In the genomic region with DNA sequence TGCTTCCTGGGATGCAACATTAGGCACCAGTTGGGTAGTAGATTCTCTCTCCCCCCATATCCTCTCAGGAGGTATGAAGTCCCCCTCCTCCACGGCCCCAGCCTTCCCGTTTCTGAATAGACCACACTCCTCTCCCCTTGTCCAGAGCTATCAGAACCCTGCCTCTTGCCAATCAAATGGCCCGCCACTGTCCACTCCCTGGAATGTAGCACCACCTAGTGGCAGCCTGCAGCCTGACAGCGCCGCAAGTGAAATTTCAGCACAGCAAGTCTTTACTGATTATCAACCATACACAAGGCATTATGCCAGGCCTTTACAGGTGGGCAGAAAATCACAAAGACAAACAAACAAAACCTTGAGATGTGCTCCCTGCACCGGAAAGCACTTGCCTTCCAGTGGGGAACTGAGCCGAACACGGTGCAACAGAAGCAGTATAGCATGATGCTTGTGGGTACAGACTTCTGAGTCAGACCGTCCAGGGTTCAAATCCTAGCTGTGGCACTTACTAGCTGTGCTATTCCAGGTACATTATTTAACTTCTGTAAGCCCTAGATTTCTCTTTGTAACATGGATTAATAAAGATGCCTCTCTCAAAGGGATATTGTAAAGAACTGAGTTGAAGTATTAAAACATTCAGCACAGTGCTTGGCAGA, we compare ENCODE assay signal across 8 cellular contexts.
DNase-seq lines count a peak whose midpoint lies in the region; ATAC-seq and TF ChIP-seq lines count a peak whose summit lies in the region.

No MANE protein-coding gene starts in this region.

- no peak for ATAC-seq in GM18519 (IDR thresholded peaks at IDR 0.05; ENCODE audit: low FRiP score, unreplicated experiment)

- no TSS peak for BruUV-seq in Caco-2 (replicated peaks; lab: Mats Ljungman, UMichigan)

- no peak overlapping the region for H3K27ac Mint-ChIP-seq in Caco-2 (ENCODE audit: unreplicated experiment)
- no peak overlapping the region for H3K27ac Mint-ChIP-seq in nephron progenitor cell

- intact Hi-C loops in Caco-2 (cut with micrococcal nuclease; ENCODE audit: unreplicated experiment): loop anchor here (5.0 kb wide), 1 partner anchor 654 kb away; no protein-coding TSS in a partner anchor
- intact Hi-C loops in esophagus squamous epithelium (cut with DNase I): no loop called here
- intact Hi-C loops in transverse colon (cut with DNase I; ENCODE audit: low total_unique reads): no loop called here

- H3K4me1 Mint-ChIP-seq in Caco-2 (ENCODE audit: low read depth, unreplicated experiment): no peaks in the 10 kb centered on the region
- H3K4me1 Mint-ChIP-seq in nephron progenitor cell: no peaks in the 10 kb centered on the region

- POLR2A ChIA-PET in Caco-2 (lab: Charles Lee) (no interaction called here), HEK293 (lab: Yijun Ruan, JAX) (no interaction called here)

- no peak overlapping the region for H3K4me3 ChIP-seq in Caco-2 (ENCODE audit: low read depth, low read length)
- no peak overlapping the region for H3K4me3 ChIP-seq in HEK293 (ENCODE audit: low read depth, low read length)
- no peak overlapping the region for H3K4me3 ChIP-seq in esophagus squamous epithelium
- no peak overlapping the region for H3K4me3 ChIP-seq in transverse colon

- TF ChIP-seq EP300 in transverse colon (IDR thresholded peaks at IDR 0.05; ENCODE audit: low read depth): no peak

- H3K9me3 Mint-ChIP-seq in Caco-2 (ENCODE audit: unreplicated experiment) (peaks cover 9% of the 10 kb centered on the region), nephron progenitor cell (peaks cover 31% of the 10 kb centered on the region)

- CTCF ChIA-PET in Caco-2 (lab: Charles Lee): no interaction called here
- CTCF ChIA-PET in HEK293 (lab: Yijun Ruan, JAX): interaction anchor here (0.6 to 4.1 kb wide), 39 partner anchors 10 to 1607 kb away, joined by 3 to 68 read pairs (median 4); no protein-coding TSS in a partner anchor

- H3K4me1 ChIP-seq in Caco-2 (no peaks in the 10 kb centered on the region), HEK293 (ENCODE audit: control insufficient read depth, insufficient read depth, low read length) (no peaks in the 10 kb centered on the region), esophagus squamous epithelium (no peaks in the 10 kb centered on the region), transverse colon (no peaks in the 10 kb centered on the region)

- H3K27me3 ChIP-seq in Caco-2 (replicated peaks; ENCODE audit: control insufficient read depth, insufficient read depth, low read length) (no peaks in the 10 kb centered on the region), esophagus squamous epithelium (peaks cover 0 to 43% (median 0%) of the 10 kb centered on the region in 4 donors), transverse colon (peaks cover 31% of the 10 kb centered on the region)

- peak; percentile 39 to 53 for DNase-seq in Caco-2
- peak; percentile 19 to 70 for DNase-seq in NCI-H526 (lab: John Stamatoyannopoulos, UW)
- peak; percentile 75 for DNase-seq in activated CD8-positive, alpha-beta memory T cell treated with anti-CD3 and anti-CD28 coated beads for 24 hours
- DNase-seq in esophagus squamous epithelium (lab: John Stamatoyannopoulos, UW): no peak
- DNase-seq in nephron progenitor cell: peak; percentile 84
- peak; percentile 63 for DNase-seq in transverse colon

- H3K36me3 ChIP-seq in Caco-2 (ENCODE audit: control insufficient read depth, insufficient read depth, low read length): no peaks in the 10 kb centered on the region
- no peaks in the 10 kb centered on the region; a peak in 1 of 3 replicates for H3K36me3 ChIP-seq in HEK293 (ENCODE audit: control insufficient read depth in 2 of 2, insufficient read depth in 1 of 2, low read length in 2 of 2)
- H3K36me3 ChIP-seq in esophagus squamous epithelium: no peaks in the 10 kb centered on the region
- H3K36me3 ChIP-seq in transverse colon: no peaks in the 10 kb centered on the region

- H3K9me3 ChIP-seq in Caco-2 (no peaks in the 10 kb centered on the region), HEK293 (ENCODE audit: control insufficient read depth, insufficient read depth, low read depth, low read length) (no peaks in the 10 kb centered on the region), esophagus squamous epithelium (peaks cover 0 to 4% (median 0%) of the 10 kb centered on the region in 3 donors), transverse colon (peaks cover 0 to 7% of the 10 kb centered on the region in 2 donors)

- TF ChIP-seq POLR2A in esophagus squamous epithelium (IDR thresholded peaks at IDR 0.05) (no peak), transverse colon (IDR thresholded peaks at IDR 0.05) (no peak)

- no peaks in the 10 kb centered on the region for H3K36me3 Mint-ChIP-seq in Caco-2 (ENCODE audit: insufficient read depth, unreplicated experiment)
- peaks cover 19% of the 10 kb centered on the region for H3K36me3 Mint-ChIP-seq in nephron progenitor cell (ENCODE audit: low read depth)

- peak; percentile 62 to 73 for TF ChIP-seq CTCF in Caco-2 (IDR thresholded peaks at IDR 0.05; ENCODE audit: insufficient read depth in 1 of 2, low read depth in 1 of 2, low read length in 1 of 2, severe bottlenecking in 1 of 2, unreplicated experiment in 1 of 2)
- peak; percentile 72; the same call in 1 of the 2 replicates for TF ChIP-seq CTCF in HEK293 (tag by site-specific recombination; IDR thresholded peaks at IDR 0.05)
- TF ChIP-seq CTCF in esophagus squamous epithelium (IDR thresholded peaks at IDR 0.05): peak; percentile 62 to 77 (median 68)
- TF ChIP-seq CTCF in nephron progenitor cell (IDR thresholded peaks at IDR 0.05): peak; percentile 91
- TF ChIP-seq CTCF in transverse colon (IDR thresholded peaks at IDR 0.05): peak; percentile 69 to 90 (median 77)

- in situ Hi-C loops in transverse colon (cut with MboI; ENCODE audit: low pct_ligation_motif_present in 1 of 4, low pct_unique_long_range_greater_than_20kb in 1 of 4, low sequenced_read_pairs in 3 of 4): loop anchor here (10.0 to 25.0 kb wide), 3 partner anchors 542 to 552 kb away; no protein-coding TSS in a partner anchor

- WGBS in esophagus squamous epithelium, 2 donors: 20 to 21% methylated on average over 9 of the region's 9 CpGs
- WGBS in transverse colon (ENCODE audit: low coverage in 1 of 2), 2 donors: 17 to 62% methylated on average over 3 to 9 of the region's 9 CpGs

- H3K4me3 Mint-ChIP-seq in Caco-2 (ENCODE audit: unreplicated experiment) (no peak overlapping the region), nephron progenitor cell (no peak overlapping the region)

- no peak overlapping the region for H3K27ac ChIP-seq in HEK293 (ENCODE audit: extremely low read depth, low read depth, low read length)
- H3K27ac ChIP-seq in esophagus squamous epithelium: no peak overlapping the region
- no peak overlapping the region for H3K27ac ChIP-seq in transverse colon

- H3K27me3 Mint-ChIP-seq in Caco-2 (ENCODE audit: insufficient read depth, unreplicated experiment) (peaks cover 6% of the 10 kb centered on the region), nephron progenitor cell (ENCODE audit: low read depth, poor library complexity) (peaks cover 41% of the 10 kb centered on the region)

TF ChIP-seq in HEK293, 187 proteins besides CTCF, POLR2A, EP300 and RAD21:
- TF ChIP-seq ZNF654 (tag by site-specific recombination; IDR thresholded peaks at IDR 0.05; ENCODE audit: low read depth) (peak; percentile 71), PBX3 (CRISPR knock-in tag; IDR thresholded peaks at IDR 0.05) (no peak), ZNF664 (tag by site-specific recombination; IDR thresholded peaks at IDR 0.05) (no peak)
